ENCODE assay signal across 8 cellular contexts in genomic region chr2:122191331-122191730, GRCh38.
DNase-seq lines count a peak whose midpoint lies in the region; ATAC-seq and TF ChIP-seq lines count a peak whose summit lies in the region.

No MANE protein-coding gene starts in this region.

- H3K4me1 Mint-ChIP-seq in HFFc6 (ENCODE audit: low read depth) (no peaks in the 10 kb centered on the region), glutamatergic neuron (ENCODE audit: low read depth, unreplicated experiment) (no peaks in the 10 kb centered on the region)
- no peaks in the 10 kb centered on the region for H3K4me1 Mint-ChIP-seq in stimulated activated effector memory CD8-positive, alpha-beta T cell treated with anti-CD3 and anti-CD28 coated beads, Interleukin-12 subunit alpha, Interleukin-12 subunit beta, amount 100 ng/mL, for 72 hours

- H3K36me3 Mint-ChIP-seq in HFFc6 (ENCODE audit: low read depth): no peaks in the 10 kb centered on the region
- peaks cover 6% of the 10 kb centered on the region for H3K36me3 Mint-ChIP-seq in glutamatergic neuron (ENCODE audit: unreplicated experiment)
- H3K36me3 Mint-ChIP-seq in stimulated activated effector memory CD8-positive, alpha-beta T cell treated with anti-CD3 and anti-CD28 coated beads, Interleukin-12 subunit alpha, Interleukin-12 subunit beta, amount 100 ng/mL, for 72 hours: no peaks in the 10 kb centered on the region

- no peak overlapping the region for H3K4me3 ChIP-seq in effector memory CD4-positive, alpha-beta T cell (ENCODE audit: insufficient read depth, low read depth, low read length, poor library complexity, severe bottlenecking)

- no peak for ATAC-seq in activated CD4-positive, CD25-positive, alpha-beta regulatory T cell treated with anti-CD3 and anti-CD28 coated beads, Interleukin-2, amount 50 U/mL, for 24 hours
- no peak for ATAC-seq in stimulated activated effector memory CD8-positive, alpha-beta T cell treated with anti-CD3 and anti-CD28 coated beads, Interleukin-12 subunit alpha, Interleukin-12 subunit beta, amount 100 ng/mL, for 72 hours

- H3K9me3 ChIP-seq in effector memory CD4-positive, alpha-beta T cell (ENCODE audit: control insufficient read depth, low read length): no peaks in the 10 kb centered on the region

- TF ChIP-seq CTCF in HFFc6 (IDR thresholded peaks at IDR 0.05): peak; percentile 66
- peak; percentile 72 for TF ChIP-seq CTCF in glutamatergic neuron (IDR thresholded peaks at IDR 0.05; ENCODE audit: partially characterized antibody, unreplicated experiment)

- H3K4me3 Mint-ChIP-seq in HFFc6: no peak overlapping the region
- H3K4me3 Mint-ChIP-seq in glutamatergic neuron (ENCODE audit: unreplicated experiment): no peak overlapping the region
- no peak overlapping the region for H3K4me3 Mint-ChIP-seq in stimulated activated effector memory CD8-positive, alpha-beta T cell treated with anti-CD3 and anti-CD28 coated beads, Interleukin-12 subunit alpha, Interleukin-12 subunit beta, amount 100 ng/mL, for 72 hours

- H3K27me3 Mint-ChIP-seq in HFFc6 (ENCODE audit: insufficient read depth) (no peaks in the 10 kb centered on the region; the same call in 1 of the 2 replicates), glutamatergic neuron (ENCODE audit: unreplicated experiment) (peaks cover 2% of the 10 kb centered on the region)

- no peaks in the 10 kb centered on the region for H3K4me1 ChIP-seq in effector memory CD4-positive, alpha-beta T cell (ENCODE audit: control insufficient read depth, insufficient read depth, low read length, poor library complexity, severe bottlenecking)

- DNase-seq in GM03348 (ENCODE audit: low spot score): peak; percentile 62
- peak; percentile 4 for DNase-seq in HFFc6
- DNase-seq in OCI-M1 (lab: John Stamatoyannopoulos, UW): peak; percentile 83
- DNase-seq in glutamatergic neuron: peak; percentile 67
- DNase-seq in GOT3 (lab: John Stamatoyannopoulos, UW): no peak
- DNase-seq in effector memory CD4-positive, alpha-beta T cell: no peak
- DNase-seq in stimulated activated effector memory CD8-positive, alpha-beta T cell treated with anti-CD3 and anti-CD28 coated beads, Interleukin-12 subunit alpha, Interleukin-12 subunit beta, amount 100 ng/mL, for 72 hours (ENCODE audit: low spot score in 2 of 2): no peak

- H3K9me3 Mint-ChIP-seq in HFFc6: no peaks in the 10 kb centered on the region
- no peaks in the 10 kb centered on the region for H3K9me3 Mint-ChIP-seq in glutamatergic neuron (ENCODE audit: unreplicated experiment)
- no peaks in the 10 kb centered on the region for H3K9me3 Mint-ChIP-seq in stimulated activated effector memory CD8-positive, alpha-beta T cell treated with anti-CD3 and anti-CD28 coated beads, Interleukin-12 subunit alpha, Interleukin-12 subunit beta, amount 100 ng/mL, for 72 hours

- H3K27ac Mint-ChIP-seq in HFFc6: no peak overlapping the region
- no peak overlapping the region for H3K27ac Mint-ChIP-seq in glutamatergic neuron (ENCODE audit: unreplicated experiment)
- no peak overlapping the region for H3K27ac Mint-ChIP-seq in stimulated activated effector memory CD8-positive, alpha-beta T cell treated with anti-CD3 and anti-CD28 coated beads, Interleukin-12 subunit alpha, Interleukin-12 subunit beta, amount 100 ng/mL, for 72 hours

- H3K27ac ChIP-seq in effector memory CD4-positive, alpha-beta T cell (ENCODE audit: insufficient read depth, low read length, poor library complexity, severe bottlenecking): no peak overlapping the region

- no peaks in the 10 kb centered on the region for H3K36me3 ChIP-seq in effector memory CD4-positive, alpha-beta T cell (ENCODE audit: control insufficient read depth, insufficient read depth, low read length)

- no peaks in the 10 kb centered on the region for H3K27me3 ChIP-seq in effector memory CD4-positive, alpha-beta T cell (replicated peaks; ENCODE audit: control insufficient read depth, insufficient read depth, low read length, poor library complexity, severe bottlenecking)

Comparison
In these comparisons a context has a peak if more than half of its experiments do, and no peak if none do; other contexts are left out.
1. DNase-seq: peak in GM03348 (single experiment), HFFc6 (single experiment), OCI-M1 (single experiment) and glutamatergic neuron (single experiment); none in GOT3 (single experiment), effector memory CD4-positive, alpha-beta T cell (0 of 3) and stimulated activated effector memory CD8-positive, alpha-beta T cell treated with anti-CD3 and anti-CD28 coated beads, Interleukin-12 subunit alpha, Interleukin-12 subunit beta, amount 100 ng/mL, for 72 hours (0 of 2).